ENCODE assay signal across 15 cellular contexts in the genomic region with DNA sequence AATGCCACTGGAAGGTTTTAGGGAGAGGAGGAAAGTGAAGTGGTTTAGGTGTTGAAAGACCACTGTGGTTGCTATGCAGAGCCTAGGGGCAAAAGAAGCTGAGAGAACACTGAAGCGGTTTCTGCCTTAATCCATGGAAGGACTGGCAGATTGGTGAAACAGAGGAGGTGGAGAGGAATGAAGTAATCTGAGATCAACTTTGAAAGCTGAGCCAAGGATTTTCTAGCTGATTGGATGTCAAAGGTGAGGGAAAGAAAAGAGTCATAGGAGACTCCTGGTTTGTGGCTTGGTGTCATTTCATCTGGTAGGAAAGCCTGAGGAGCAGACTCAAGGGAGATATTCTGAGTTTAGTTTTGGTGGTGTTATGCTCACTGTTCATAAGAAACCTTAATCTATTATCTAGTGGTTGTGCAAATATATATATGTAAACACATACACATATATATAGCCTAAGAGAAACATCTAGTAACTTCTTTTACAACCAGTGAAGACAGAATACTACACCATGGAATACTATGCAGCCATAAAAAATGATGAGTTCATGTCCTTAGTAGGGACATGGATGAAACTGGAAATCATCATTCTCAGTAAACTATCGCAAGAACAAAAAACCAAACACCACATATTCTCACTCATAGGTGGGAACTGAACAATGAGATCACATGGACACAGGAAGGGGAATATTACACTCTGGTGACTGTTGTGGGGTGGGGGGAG.
DNase-seq lines count a peak whose midpoint lies in the region; ATAC-seq, FAIRE-seq and TF ChIP-seq lines count a peak whose summit lies in the region.
"Had no signal": no experiment of that assay in that cellular context is flagged by ENCODE, and none has a peak within 500 bp of the region (broad histone marks: within the 10 kb centered on the region; RNA-seq: fewer than 3 reads in every experiment).

No MANE protein-coding gene starts in this region.

- no peak overlapping the region for H3K4me3 Mint-ChIP-seq in T-helper 2 cell treated with Interferon-gamma antibody and Interleukin-4, amounts not matched to agents 5 μg/mL and 100 μg/mL, for 36 hours

- H3K9me2 ChIP-seq in PC-9 (ENCODE audit: insufficient read depth): no peaks in the 10 kb centered on the region

- CTCF ChIA-PET in PC-9 (lab: Charles Lee): no interaction called here
- CTCF ChIA-PET in endothelial cell of umbilical vein (lab: Charles Lee): interaction anchor here (0.6 kb wide), 1 partner anchor 313 kb away, joined by 3 read pairs; no protein-coding TSS in a partner anchor

- no peaks in the 10 kb centered on the region for H3K9me3 ChIP-seq in PC-9 (ENCODE audit: insufficient read depth, low read depth)
- H3K9me3 ChIP-seq in endothelial cell of umbilical vein (replicated peaks; ENCODE audit: control insufficient read depth, insufficient read depth, low read length): no peaks in the 10 kb centered on the region
- H3K9me3 ChIP-seq: ascending aorta, vagina had no signal

- no peak for DNase-seq in T-helper 2 cell treated with Interferon-gamma antibody and Interleukin-4, amounts not matched to agents 5 μg/mL and 100 μg/mL, for 36 hours (ENCODE audit: low spot score)
- no peak for DNase-seq in T-helper 2 cell
- peak in 1 of 2 experiments; percentile 70 for DNase-seq in PC-9
- no peak for DNase-seq in endothelial cell of umbilical vein (ENCODE audit: low read depth, low spot score)
- DNase-seq in skeletal muscle cell (ENCODE audit: low read depth): peak; percentile 17
- no peak for DNase-seq in activated naive CD4-positive, alpha-beta T cell treated with anti-CD3 and anti-CD28 coated beads, Interleukin-2, amount 50 U/mL, for 72 hours (ENCODE audit: low spot score in 2 of 2)
- DNase-seq: dorsolateral prefrontal cortex, NCI-H1436 treated with DMSO at 0.1 percent for 48 hours, NCI-H526 treated with DMSO at 0.1 percent for 48 hours had no signal

- peak overlapping the region; percentile 40 for H3K9ac ChIP-seq in endothelial cell of umbilical vein (replicated peaks; ENCODE audit: extremely low read depth, insufficient read depth, low read length)

- peak overlapping the region; percentile 99 for H3K27ac ChIP-seq in PC-9
- H3K27ac ChIP-seq in endothelial cell of umbilical vein (ENCODE audit: insufficient read depth, low read depth, low read length): peak overlapping the region; percentile 76
- H3K27ac ChIP-seq: ascending aorta, dorsolateral prefrontal cortex, vagina had no signal

- H3K36me3 ChIP-seq in PC-9 (ENCODE audit: low read depth) (no peaks in the 10 kb centered on the region), endothelial cell of umbilical vein (ENCODE audit: control insufficient read depth in 2 of 2, extremely low read depth in 1 of 2, insufficient read depth in 2 of 2, low read length in 2 of 2) (no peaks in the 10 kb centered on the region)
- H3K36me3 ChIP-seq: ascending aorta, vagina had no signal

- peaks cover 35% of the 10 kb centered on the region for H3F3A ChIP-seq in PC-9 (ENCODE audit: insufficient read depth, low read depth)

- POLR2A ChIA-PET in PC-9 (lab: Charles Lee; ENCODE audit: unreplicated experiment): interaction anchor here (0.6 kb wide), 1 partner anchor 384 kb away, joined by 4 read pairs; no protein-coding TSS in a partner anchor
- POLR2A ChIA-PET in endothelial cell of umbilical vein (lab: Charles Lee): interaction anchor here (0.6 kb wide), 1 partner anchor 316 kb away, joined by 3 read pairs; no protein-coding TSS in a partner anchor

- H4K20me1 ChIP-seq in PC-9 (ENCODE audit: insufficient read depth) (no peaks in the 10 kb centered on the region), endothelial cell of umbilical vein (replicated peaks; ENCODE audit: control insufficient read depth, extremely low read depth, insufficient read depth, low read length) (no peaks in the 10 kb centered on the region)

- peak overlapping the region; percentile 40; the same call in 1 of the 2 replicates for H3K4me3 ChIP-seq in PC-9
- H3K4me3 ChIP-seq in endothelial cell of umbilical vein (replicated peaks in 1 of 3; ENCODE audit: insufficient read depth in 1 of 3, low read depth in 1 of 3, low read length in 3 of 3): no peak overlapping the region
- H3K4me3 ChIP-seq in skeletal muscle cell (ENCODE audit: low read depth, low read length): no peak overlapping the region
- H3K4me3 ChIP-seq: ascending aorta, dorsolateral prefrontal cortex, skin epidermis, vagina had no signal

- no peaks in the 10 kb centered on the region for H3K9me1 ChIP-seq in endothelial cell of umbilical vein (replicated peaks; ENCODE audit: control insufficient read depth, extremely low read depth, insufficient read depth, low read length)

- no peak for TF ChIP-seq CTCF in PC-9 (conservative IDR thresholded peaks at IDR 0.05)
- TF ChIP-seq CTCF in endothelial cell of umbilical vein (IDR thresholded peaks at IDR 0.05; ENCODE audit: extremely low read depth in 1 of 2, insufficient read depth in 1 of 2, low read depth in 1 of 2, low read length in 2 of 2): no peak

- dilution Hi-C loops in endothelial cell of umbilical vein (cut with MboI; ENCODE audit: extremely low pct_ligation_motif_present, low sequenced_read_pairs): no loop called here

- H2AFZ ChIP-seq in PC-9 (no peak overlapping the region), endothelial cell of umbilical vein (ENCODE audit: low read depth, low read length) (peak overlapping the region; percentile 3)

- H3K4me1 ChIP-seq in PC-9 (replicated peaks; ENCODE audit: insufficient read depth): peaks cover 37% of the 10 kb centered on the region
- H3K4me1 ChIP-seq in endothelial cell of umbilical vein (ENCODE audit: control insufficient read depth, extremely low read depth, insufficient read depth, low read length): peaks cover 21% of the 10 kb centered on the region
- H3K4me1 ChIP-seq: ascending aorta, vagina had no signal

- no peaks in the 10 kb centered on the region for H3K27me3 Mint-ChIP-seq in T-helper 2 cell treated with Interferon-gamma antibody and Interleukin-4, amounts not matched to agents 5 μg/mL and 100 μg/mL, for 36 hours (ENCODE audit: low read depth)

- intact Hi-C loops in PC-9 (cut with micrococcal nuclease; ENCODE audit: unreplicated experiment): loop anchor here (1.0 kb wide), 2 partner anchors 137 to 232 kb away; no protein-coding TSS in a partner anchor
- intact Hi-C loops in endothelial cell of umbilical vein (cut with micrococcal nuclease): loop anchor here (1.0 to 2.0 kb wide), 3 partner anchors 60 to 229 kb away; no protein-coding TSS in a partner anchor

- H3K4me1 Mint-ChIP-seq in T-helper 2 cell treated with Interferon-gamma antibody and Interleukin-4, amounts not matched to agents 5 μg/mL and 100 μg/mL, for 36 hours (ENCODE audit: low read depth): peaks cover 5% of the 10 kb centered on the region

- ATAC-seq in activated naive CD4-positive, alpha-beta T cell treated with anti-CD3 and anti-CD28 coated beads, Interleukin-2, amount 50 U/mL, for 72 hours: no peak
- ATAC-seq in HG03565 (IDR thresholded peaks at IDR 0.05; ENCODE audit: unreplicated experiment): no peak
- no peak for ATAC-seq in HG02798 (IDR thresholded peaks at IDR 0.05; ENCODE audit: poor library complexity, unreplicated experiment)

- BruUV-seq in PC-9 (replicated peaks; lab: Mats Ljungman, UMichigan) (no TSS peak), endothelial cell of umbilical vein (replicated peaks; lab: Mats Ljungman, UMichigan) (no TSS peak)

- TF ChIP-seq POLR2A in endothelial cell of umbilical vein (IDR thresholded peaks at IDR 0.05; ENCODE audit: low read depth, low read length): no peak

- H3K9me3 Mint-ChIP-seq in T-helper 2 cell treated with Interferon-gamma antibody and Interleukin-4, amounts not matched to agents 5 μg/mL and 100 μg/mL, for 36 hours: peaks cover 12% of the 10 kb centered on the region
- H3K9me3 Mint-ChIP-seq in activated naive CD4-positive, alpha-beta T cell treated with anti-CD3 and anti-CD28 coated beads, Interleukin-2, amount 50 U/mL, for 72 hours: peaks cover 0 to 8% of the 10 kb centered on the region in 2 donors

- H3K4me2 ChIP-seq in PC-9: peak overlapping the region; percentile 80
- H3K4me2 ChIP-seq in endothelial cell of umbilical vein (ENCODE audit: insufficient read depth, low read length): no peak overlapping the region

- H3K79me2 ChIP-seq in PC-9 (ENCODE audit: low read depth) (no peaks in the 10 kb centered on the region), endothelial cell of umbilical vein (ENCODE audit: control insufficient read depth, insufficient read depth, low read length) (no peaks in the 10 kb centered on the region)

- no peak for FAIRE-seq in endothelial cell of umbilical vein (lab: Jason Lieb, UNC)
- FAIRE-seq: GM18507 had no signal

- no peaks in the 10 kb centered on the region for H3K27me3 ChIP-seq in PC-9 (ENCODE audit: insufficient read depth, low read depth)
- H3K27me3 ChIP-seq in endothelial cell of umbilical vein (ENCODE audit: control insufficient read depth in 2 of 2, insufficient read depth in 2 of 2, low read length in 2 of 2): no peaks in the 10 kb centered on the region
- H3K27me3 ChIP-seq: ascending aorta, dorsolateral prefrontal cortex, vagina had no signal

- peak overlapping the region; percentile 23 for H3K27ac Mint-ChIP-seq in T-helper 2 cell treated with Interferon-gamma antibody and Interleukin-4, amounts not matched to agents 5 μg/mL and 100 μg/mL, for 36 hours
- H3K27ac Mint-ChIP-seq in activated naive CD4-positive, alpha-beta T cell treated with anti-CD3 and anti-CD28 coated beads, Interleukin-2, amount 50 U/mL, for 72 hours: no peak overlapping the region

- no peaks in the 10 kb centered on the region for H3K36me3 Mint-ChIP-seq in T-helper 2 cell treated with Interferon-gamma antibody and Interleukin-4, amounts not matched to agents 5 μg/mL and 100 μg/mL, for 36 hours (ENCODE audit: low read depth)
- H3K36me3 Mint-ChIP-seq in activated naive CD4-positive, alpha-beta T cell treated with anti-CD3 and anti-CD28 coated beads, Interleukin-2, amount 50 U/mL, for 72 hours: peaks cover 5 to 9% of the 10 kb centered on the region in 2 donors

TF ChIP-seq in endothelial cell of umbilical vein, 7 proteins besides CTCF, POLR2A, EP300 and RAD21:
- TF ChIP-seq GATA2 (IDR thresholded peaks at IDR 0.05; ENCODE audit: insufficient read depth, insufficient read length, low read depth, low read length) (no peak), EZH2 (IDR thresholded peaks at IDR 0.05; ENCODE audit: borderline replicate concordance, low read depth, low read length, severe bottlenecking) (no peak), JUN (IDR thresholded peaks at IDR 0.05; ENCODE audit: borderline replicate concordance, insufficient read depth, insufficient read length, low read depth) (no peak), FOS (IDR thresholded peaks at IDR 0.05; ENCODE audit: borderline replicate concordance, insufficient read depth, low read length) (no peak), MYC (IDR thresholded peaks at IDR 0.05; ENCODE audit: low read depth, low read length) (no peak), POLR2AphosphoS5 (IDR thresholded peaks at IDR 0.05; ENCODE audit: insufficient read depth, low read depth, low read length) (no peak)
- TF ChIP-seq, protein P1, sequence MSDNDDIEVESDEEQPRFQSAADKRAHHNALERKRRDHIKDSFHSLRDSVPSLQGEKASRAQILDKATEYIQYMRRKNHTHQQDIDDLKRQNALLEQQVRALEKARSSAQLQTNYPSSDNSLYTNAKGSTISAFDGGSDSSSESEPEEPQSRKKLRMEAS (IDR thresholded peaks at IDR 0.05; ENCODE audit: insufficient read depth, insufficient read length): no peak
TF ChIP-seq in endothelial cell of umbilical vein: peak in this region for 0.
